Comparison of ENCODE assay signal across 35 cellular contexts in the genomic region with DNA sequence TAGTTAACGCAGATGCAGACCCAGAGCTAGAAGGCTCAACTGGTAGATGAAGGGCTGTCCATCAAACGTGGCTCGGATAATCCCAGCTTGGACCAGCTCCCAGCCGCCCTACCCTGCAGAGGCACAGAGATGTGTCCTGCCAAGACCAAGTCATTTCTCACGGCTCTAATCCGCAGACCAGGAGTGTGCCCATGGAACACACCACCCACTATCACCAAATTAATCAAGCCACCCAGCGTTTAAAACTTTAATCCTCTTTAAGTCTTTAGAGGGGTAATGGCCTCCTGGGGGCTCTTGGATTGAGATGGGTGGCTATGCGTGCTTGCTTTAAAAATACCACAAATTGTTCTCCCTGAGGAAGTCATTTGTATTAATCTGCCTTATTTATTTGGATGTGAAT. TPM values are rescaled to one million over a fixed set of nuclear protein-coding genes. Genes with fewer than 3 reads are reported as not detected.
"Had no signal": no experiment of that assay in that cellular context is flagged by ENCODE, and none has a peak within 500 bp of the region (broad histone marks: within the 10 kb centered on the region; RNA-seq: fewer than 3 reads in every experiment).

No MANE protein-coding gene starts in this region.

- FAIRE-seq: bronchial epithelial cell, islet of Langerhans, TTC549 had no signal

- H3K4me1 Mint-ChIP-seq: activated CD4-positive, alpha-beta T cell treated with anti-CD3 and anti-CD28 coated beads, Interleukin-2, amount 10 ng/mL, durations not matched to agents 24 days and 14 days; activated naive CD4-positive, alpha-beta T cell treated with anti-CD3 and anti-CD28 coated beads, Interleukin-2, amount 10 ng/mL, durations not matched to agents 7 days and 5 days; activated naive CD8-positive, alpha-beta T cell treated with anti-CD3 and anti-CD28 coated beads, Interleukin-2, amount 10 ng/mL, durations not matched to agents 7 days and 5 days; central memory CD8-positive, alpha-beta T cell; stimulated activated memory B cell treated with anti-CD40 and anti-IgM and Interleukin-4, amounts not matched to agents 10 μg/mL and 1 μg/mL and 100 μg/mL, for 72 hours; stimulated activated naive CD8-positive, alpha-beta T cell treated with anti-CD3 and anti-CD28 coated beads, Interleukin-15, amount 100 ng/mL, for 72 hours had no signal

- H3K4me3 ChIP-seq: gastrocnemius medialis, left ventricle myocardium inferior, lung, mucosa of descending colon, sigmoid colon, smooth muscle cell, vagina had no signal

- H3K9me3 ChIP-seq: gastrocnemius medialis, left ventricle myocardium inferior, mucosa of descending colon, neutrophil, sigmoid colon, vagina had no signal

- H3K4me3 Mint-ChIP-seq: activated CD4-positive, alpha-beta memory T cell treated with anti-CD3 and anti-CD28 coated beads for 36 hours; activated CD4-positive, alpha-beta T cell treated with anti-CD3 and anti-CD28 coated beads, Interleukin-2, amount 10 ng/mL, durations not matched to agents 24 days and 14 days; activated naive CD4-positive, alpha-beta T cell treated with anti-CD3 and anti-CD28 coated beads, Interleukin-2, amount 10 ng/mL, durations not matched to agents 7 days and 5 days; activated naive CD8-positive, alpha-beta T cell treated with anti-CD3 and anti-CD28 coated beads, Interleukin-2, amount 10 ng/mL, durations not matched to agents 7 days and 5 days; activated T-helper 1 cell treated with anti-CD3 and anti-CD28 coated beads, Interleukin-12 subunit alpha, Interleukin-12 subunit beta, Interleukin-2, Interleukin-4 antibody, amounts not matched to agents 30 ng/mL and 10 ng/mL and 1 ng/mL, durations not matched to agents 14 hours and 24 hours and 36 hours; central memory CD8-positive, alpha-beta T cell; dendritic cell treated with granulocyte-macrophage colony-stimulating factor and Interleukin-4, amounts not matched to agents 40 ng/mL and 50 ng/mL, for 4 days; nephron; stimulated activated memory B cell treated with anti-CD40 and anti-IgM and Interleukin-4, amounts not matched to agents 10 μg/mL and 1 μg/mL and 100 μg/mL, for 72 hours; stimulated activated naive CD8-positive, alpha-beta T cell treated with anti-CD3 and anti-CD28 coated beads, Interleukin-15, amount 100 ng/mL, for 72 hours; type B pancreatic cell had no signal

- H3K36me3 Mint-ChIP-seq: activated CD4-positive, alpha-beta memory T cell treated with anti-CD3 and anti-CD28 coated beads for 36 hours; activated naive CD4-positive, alpha-beta T cell treated with anti-CD3 and anti-CD28 coated beads, Interleukin-2, amount 10 ng/mL, durations not matched to agents 7 days and 5 days; activated naive CD8-positive, alpha-beta T cell treated with anti-CD3 and anti-CD28 coated beads, Interleukin-2, amount 10 ng/mL, durations not matched to agents 7 days and 5 days; stimulated activated memory B cell treated with anti-CD40 and anti-IgM and Interleukin-4, amounts not matched to agents 10 μg/mL and 1 μg/mL and 100 μg/mL, for 72 hours; type B pancreatic cell had no signal

- H3K4me1 ChIP-seq: gastrocnemius medialis, left ventricle myocardium inferior, sigmoid colon, vagina had no signal

- H3K9me3 Mint-ChIP-seq: activated CD4-positive, alpha-beta memory T cell treated with anti-CD3 and anti-CD28 coated beads for 36 hours; activated CD4-positive, alpha-beta T cell treated with anti-CD3 and anti-CD28 coated beads, Interleukin-2, amount 10 ng/mL, durations not matched to agents 24 days and 14 days; activated naive CD8-positive, alpha-beta T cell treated with anti-CD3 and anti-CD28 coated beads, Interleukin-2, amount 10 ng/mL, durations not matched to agents 7 days and 5 days; activated T-helper 1 cell treated with anti-CD3 and anti-CD28 coated beads, Interleukin-12 subunit alpha, Interleukin-12 subunit beta, Interleukin-2, Interleukin-4 antibody, amounts not matched to agents 30 ng/mL and 10 ng/mL and 1 ng/mL, durations not matched to agents 14 hours and 24 hours and 36 hours; dendritic cell treated with granulocyte-macrophage colony-stimulating factor and Interleukin-4, amounts not matched to agents 40 ng/mL and 50 ng/mL, for 4 days; nephron; stimulated activated memory B cell treated with anti-CD40 and anti-IgM and Interleukin-4, amounts not matched to agents 10 μg/mL and 1 μg/mL and 100 μg/mL, for 72 hours; type B pancreatic cell had no signal

- H3K27ac ChIP-seq: gastrocnemius medialis, left ventricle myocardium inferior, neutrophil, sigmoid colon, vagina had no signal

- H3K27me3 ChIP-seq: gastrocnemius medialis, neutrophil, vagina had no signal

- H3K27me3 Mint-ChIP-seq: activated CD4-positive, alpha-beta memory T cell treated with anti-CD3 and anti-CD28 coated beads for 36 hours; activated CD4-positive, alpha-beta T cell treated with anti-CD3 and anti-CD28 coated beads, Interleukin-2, amount 10 ng/mL, durations not matched to agents 24 days and 14 days; activated naive CD4-positive, alpha-beta T cell treated with anti-CD3 and anti-CD28 coated beads, Interleukin-2, amount 10 ng/mL, durations not matched to agents 7 days and 5 days; activated naive CD8-positive, alpha-beta T cell treated with anti-CD3 and anti-CD28 coated beads, Interleukin-2, amount 10 ng/mL, durations not matched to agents 7 days and 5 days; central memory CD8-positive, alpha-beta T cell had no signal

- ATAC-seq: gastrocnemius medialis; mucosa of descending colon; stimulated activated memory B cell treated with anti-CD40 and anti-IgM and Interleukin-4, amounts not matched to agents 10 μg/mL and 1 μg/mL and 100 μg/mL, for 72 hours; stimulated activated naive CD8-positive, alpha-beta T cell treated with anti-CD3 and anti-CD28 coated beads, Interleukin-15, amount 100 ng/mL, for 72 hours had no signal

- H3K36me3 ChIP-seq: gastrocnemius medialis, left ventricle myocardium inferior, neutrophil, sigmoid colon, vagina had no signal

- H3K4me2 ChIP-seq: smooth muscle cell had no signal

- DNase-seq: activated CD4-positive, alpha-beta memory T cell treated with anti-CD3 and anti-CD28 coated beads for 36 hours; activated CD4-positive, alpha-beta T cell treated with anti-CD3 and anti-CD28 coated beads, Interleukin-2, amount 10 ng/mL, durations not matched to agents 24 days and 14 days; activated CD4-positive, CD25-positive, alpha-beta regulatory T cell treated with anti-CD3 and anti-CD28 coated beads, Interleukin-2, amount 50 U/mL, for 72 hours; activated CD8-positive, alpha-beta memory T cell treated with anti-CD3 and anti-CD28 coated beads, Interleukin-2, amount 50 U/mL, for 4 hours; activated effector memory CD4-positive, alpha-beta T cell treated with anti-CD3 and anti-CD28 coated beads, Interleukin-2, amount 50 U/mL, for 16 hours; activated naive CD4-positive, alpha-beta T cell treated with anti-CD3 and anti-CD28 coated beads, Interleukin-2, amount 10 ng/mL, durations not matched to agents 7 days and 5 days; activated naive CD8-positive, alpha-beta T cell treated with anti-CD3 and anti-CD28 coated beads, Interleukin-2, amount 10 ng/mL, durations not matched to agents 7 days and 5 days; activated T-cell treated with anti-CD3 and anti-CD28 coated beads, Interleukin-2, amount 50 U/mL, for 1 hour; amniotic stem cell; gastrocnemius medialis; glutamatergic neuron; left ventricle myocardium inferior; mucosa of descending colon; sigmoid colon; stimulated activated CD4-positive, alpha-beta T cell treated with anti-CD3 and anti-CD28 coated beads, Interleukin-1b, Interleukin-23, amount 100 ng/mL, for 48 hours; stimulated activated CD4-positive, alpha-beta T cell treated with anti-CD3 and anti-CD28 coated beads, Interleukin-4, amount 100 ng/mL, for 4 hours; stimulated activated CD8-positive, alpha-beta memory T cell treated with anti-CD3 and anti-CD28 coated beads, Interleukin-4, amount 100 ng/mL, for 48 hours; stimulated activated naive CD8-positive, alpha-beta T cell treated with anti-CD3 and anti-CD28 coated beads, Interleukin-15, amount 100 ng/mL, for 72 hours; substantia nigra; T-helper 9 cell had no signal

- H3K27ac Mint-ChIP-seq: activated CD4-positive, alpha-beta memory T cell treated with anti-CD3 and anti-CD28 coated beads for 36 hours; activated CD4-positive, alpha-beta T cell treated with anti-CD3 and anti-CD28 coated beads, Interleukin-2, amount 10 ng/mL, durations not matched to agents 24 days and 14 days; activated naive CD4-positive, alpha-beta T cell treated with anti-CD3 and anti-CD28 coated beads, Interleukin-2, amount 10 ng/mL, durations not matched to agents 7 days and 5 days; activated naive CD8-positive, alpha-beta T cell treated with anti-CD3 and anti-CD28 coated beads, Interleukin-2, amount 10 ng/mL, durations not matched to agents 7 days and 5 days; activated T-helper 1 cell treated with anti-CD3 and anti-CD28 coated beads, Interleukin-12 subunit alpha, Interleukin-12 subunit beta, Interleukin-2, Interleukin-4 antibody, amounts not matched to agents 30 ng/mL and 10 ng/mL and 1 ng/mL, durations not matched to agents 14 hours and 24 hours and 36 hours; dendritic cell treated with granulocyte-macrophage colony-stimulating factor and Interleukin-4, amounts not matched to agents 40 ng/mL and 50 ng/mL, for 4 days; nephron; progenitor cell of endocrine pancreas; stimulated activated memory B cell treated with anti-CD40 and anti-IgM and Interleukin-4, amounts not matched to agents 10 μg/mL and 1 μg/mL and 100 μg/mL, for 72 hours; stimulated activated naive CD8-positive, alpha-beta T cell treated with anti-CD3 and anti-CD28 coated beads, Interleukin-15, amount 100 ng/mL, for 72 hours; type B pancreatic cell had no signal

RNA-seq across cellular contexts. Expression of a gene that starts 17.5 kb away (rescaled TPM):
- total RNA-seq: activated CD4-positive, alpha-beta memory T cell treated with anti-CD3 and anti-CD28 coated beads for 36 hours; activated CD4-positive, alpha-beta T cell treated with anti-CD3 and anti-CD28 coated beads, Interleukin-2, amount 10 ng/mL, durations not matched to agents 24 days and 14 days; activated CD8-positive, alpha-beta memory T cell treated with anti-CD3 and anti-CD28 coated beads for 36 hours; activated naive CD8-positive, alpha-beta T cell treated with anti-CD3 and anti-CD28 coated beads, Interleukin-2, amount 10 ng/mL, durations not matched to agents 7 days and 5 days; activated T-helper 1 cell treated with anti-CD3 and anti-CD28 coated beads, Interleukin-12 subunit alpha, Interleukin-12 subunit beta, Interleukin-2, Interleukin-4 antibody, amounts not matched to agents 30 ng/mL and 10 ng/mL and 1 ng/mL, durations not matched to agents 14 hours and 24 hours and 36 hours; left ventricle myocardium inferior; vagina had no signal
